ENCODE assay signal across 1 cellular context in genomic region chr1:186982116-186982515, GRCh38.
TF ChIP-seq lines count a peak whose summit lies in the region.

No MANE protein-coding gene starts in this region.

TF ChIP-seq in IMR-90, 13 proteins besides CTCF, POLR2A, EP300 and RAD21:
- no peak for TF ChIP-seq SMC3 (IDR thresholded peaks at IDR 0.05; ENCODE audit: low read depth, low read length)
- TF ChIP-seq NFE2L2 (IDR thresholded peaks at IDR 0.05; ENCODE audit: low read depth, low read length), result no peak
- no peak for TF ChIP-seq BHLHE40 (IDR thresholded peaks at IDR 0.05; ENCODE audit: low read depth, low read length)
- no peak for TF ChIP-seq CHD1 (IDR thresholded peaks at IDR 0.05; ENCODE audit: low read depth, low read length)
- no peak for TF ChIP-seq FOS (IDR thresholded peaks at IDR 0.05; ENCODE audit: low read depth, low read length)
- no peak for TF ChIP-seq MAFK (IDR thresholded peaks at IDR 0.05; ENCODE audit: low read depth, low read length)
- TF ChIP-seq RCOR1 (IDR thresholded peaks at IDR 0.05; ENCODE audit: insufficient replicate concordance, low read length), result no peak
- no peak for TF ChIP-seq USF2 (IDR thresholded peaks at IDR 0.05; ENCODE audit: low read depth, low read length)
- no peak for TF ChIP-seq ELK1 (IDR thresholded peaks at IDR 0.05; ENCODE audit: borderline replicate concordance, low read depth, low read length)
- no peak for TF ChIP-seq MAZ (IDR thresholded peaks at IDR 0.05; ENCODE audit: borderline replicate concordance, low read depth, low read length)
- TF ChIP-seq MXI1 (IDR thresholded peaks at IDR 0.05; ENCODE audit: borderline replicate concordance, low read depth, low read length), result no peak
- no peak for TF ChIP-seq RFX5 (IDR thresholded peaks at IDR 0.05; ENCODE audit: low read depth, low read length)
- no peak for TF ChIP-seq CEBPB (IDR thresholded peaks at IDR 0.05; ENCODE audit: low read depth, low read length)
